In genomic region chr2:195642027-195642676, GRCh38 we compare ENCODE assay signal across 1 cellular context.
TF ChIP-seq lines count a peak whose summit lies in the region.

No MANE protein-coding gene starts in this region.

TF ChIP-seq in GM23338, 12 proteins besides CTCF, POLR2A, EP300 and RAD21 (continued from another document):
- no peak for TF ChIP-seq REST (IDR thresholded peaks at IDR 0.05; ENCODE audit: unreplicated experiment)
- no peak for TF ChIP-seq EZH2 (IDR thresholded peaks at IDR 0.05; ENCODE audit: low read depth, unreplicated experiment)
- TF ChIP-seq JUNB (IDR thresholded peaks at IDR 0.05; ENCODE audit: unreplicated experiment), result no peak
